In the genomic region with DNA sequence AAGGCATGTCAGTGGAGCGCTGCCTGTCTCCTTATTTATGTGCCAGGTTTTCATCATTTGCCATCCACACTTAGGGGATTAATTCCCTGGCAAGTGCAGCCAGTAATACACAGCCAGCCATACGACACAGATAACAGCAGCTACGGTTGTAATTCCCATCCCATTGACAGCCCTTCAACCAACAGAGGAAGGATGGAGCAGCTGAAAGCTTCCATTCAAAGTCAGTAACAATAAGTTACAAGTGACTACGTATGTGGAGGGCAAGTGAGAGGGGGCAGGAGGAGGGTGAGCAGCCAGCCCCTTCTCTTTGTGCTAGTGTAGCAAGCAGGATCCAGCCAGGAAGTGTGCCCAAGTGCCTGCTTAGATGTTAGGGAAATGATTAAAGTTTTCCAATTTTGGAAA, we compare ENCODE assay signal across 28 cellular contexts. TPM values are rescaled to one million over a fixed set of nuclear protein-coding genes. Genes with fewer than 3 reads are reported as not detected.
DNase-seq lines count a peak whose midpoint lies in the region; ATAC-seq lines count a peak whose summit lies in the region.
"Had no signal": no experiment of that assay in that cellular context is flagged by ENCODE, and none has a peak within 500 bp of the region (broad histone marks: within the 10 kb centered on the region; RNA-seq: fewer than 3 reads in every experiment).

No MANE protein-coding gene starts in this region.

- peak overlapping the region; percentile 31 for H3K27ac Mint-ChIP-seq in activated naive CD8-positive, alpha-beta T cell treated with anti-CD3 and anti-CD28 coated beads, Interleukin-2, amount 50 U/mL, for 24 hours
- no peak overlapping the region for H3K27ac Mint-ChIP-seq in activated naive CD8-positive, alpha-beta T cell treated with anti-CD3 and anti-CD28 coated beads for 36 hours
- H3K27ac Mint-ChIP-seq: CD4-positive, alpha-beta T cell; dendritic cell treated with granulocyte-macrophage colony-stimulating factor and Interleukin-4, amounts not matched to agents 40 ng/mL and 50 ng/mL, for 4 days; H9; nephron; T-helper 17 cell had no signal

- peaks cover 3% of the 10 kb centered on the region for H3K27me3 Mint-ChIP-seq in activated naive CD8-positive, alpha-beta T cell treated with anti-CD3 and anti-CD28 coated beads, Interleukin-2, amount 50 U/mL, for 24 hours
- H3K27me3 Mint-ChIP-seq in activated naive CD8-positive, alpha-beta T cell treated with anti-CD3 and anti-CD28 coated beads for 36 hours, result no peaks in the 10 kb centered on the region

- no peak for DNase-seq in activated naive CD8-positive, alpha-beta T cell treated with anti-CD3 and anti-CD28 coated beads, Interleukin-2, amount 50 U/mL, for 24 hours
- DNase-seq in activated naive CD8-positive, alpha-beta T cell treated with anti-CD3 and anti-CD28 coated beads for 36 hours, result no peak
- DNase-seq in NCI-H82 treated with DMSO at 0.1 percent for 48 hours (lab: John Stamatoyannopoulos, UW; ENCODE audit: unreplicated experiment), result peak; percentile 20
- peak; percentile 48 for DNase-seq in globus pallidus (ENCODE audit: low spot score)
- peak; percentile 20 for DNase-seq in putamen (ENCODE audit: low spot score)
- no peak for DNase-seq in cerebellum (ENCODE audit: low spot score)
- DNase-seq: activated gamma-delta T cell; activated T-cell treated with anti-CD3 and anti-CD28 coated beads, Interleukin-2, amount 50 U/mL, for 4 hours; CD4-positive, alpha-beta T cell; EL; esophagus squamous epithelium; foreskin keratinocyte; H9; lower lobe of right lung; NCI-H1417; NCI-H2029; NCI-H2227 treated with DMSO at 0.1 percent for 48 hours; NCI-H774; right cardiac atrium; stimulated activated naive CD4-positive, alpha-beta T cell; T-helper 17 cell; upper lobe of right lung had no signal

- no peak for ATAC-seq in activated naive CD8-positive, alpha-beta T cell treated with anti-CD3 and anti-CD28 coated beads, Interleukin-2, amount 50 U/mL, for 24 hours
- ATAC-seq in HG03354 (IDR thresholded peaks at IDR 0.05; ENCODE audit: poor library complexity, severe bottlenecking, unreplicated experiment), result no peak
- no peak for ATAC-seq in HG03469 (IDR thresholded peaks at IDR 0.05; ENCODE audit: unreplicated experiment)
- ATAC-seq: activated T-cell treated with anti-CD3 and anti-CD28 coated beads, Interleukin-2, amount 50 U/mL, for 4 hours; foreskin keratinocyte; HepG2; lower lobe of right lung; right cardiac atrium; SK-N-SH treated with all-trans-retinoic acid at 6 μM for 48 hours; T-helper 17 cell; upper lobe of right lung had no signal

- H3K36me3 Mint-ChIP-seq in activated naive CD8-positive, alpha-beta T cell treated with anti-CD3 and anti-CD28 coated beads, Interleukin-2, amount 50 U/mL, for 24 hours (ENCODE audit: low read depth), result no peaks in the 10 kb centered on the region
- no peaks in the 10 kb centered on the region for H3K36me3 Mint-ChIP-seq in activated naive CD8-positive, alpha-beta T cell treated with anti-CD3 and anti-CD28 coated beads for 36 hours

- no peaks in the 10 kb centered on the region for H3K9me3 Mint-ChIP-seq in activated naive CD8-positive, alpha-beta T cell treated with anti-CD3 and anti-CD28 coated beads, Interleukin-2, amount 50 U/mL, for 24 hours
- H3K9me3 Mint-ChIP-seq in activated naive CD8-positive, alpha-beta T cell treated with anti-CD3 and anti-CD28 coated beads for 36 hours, result no peaks in the 10 kb centered on the region
- H3K9me3 Mint-ChIP-seq: activated T-cell treated with anti-CD3 and anti-CD28 coated beads, Interleukin-2, amount 50 U/mL, for 4 hours; CD4-positive, alpha-beta T cell; dendritic cell treated with granulocyte-macrophage colony-stimulating factor and Interleukin-4, amounts not matched to agents 40 ng/mL and 50 ng/mL, for 4 days; H9; nephron had no signal

- no peaks in the 10 kb centered on the region for H3K4me1 Mint-ChIP-seq in activated naive CD8-positive, alpha-beta T cell treated with anti-CD3 and anti-CD28 coated beads, Interleukin-2, amount 50 U/mL, for 24 hours
- no peaks in the 10 kb centered on the region for H3K4me1 Mint-ChIP-seq in activated naive CD8-positive, alpha-beta T cell treated with anti-CD3 and anti-CD28 coated beads for 36 hours
- H3K4me1 Mint-ChIP-seq: nephron, T-helper 17 cell had no signal

- H3K4me3 Mint-ChIP-seq in activated naive CD8-positive, alpha-beta T cell treated with anti-CD3 and anti-CD28 coated beads, Interleukin-2, amount 50 U/mL, for 24 hours, result no peak overlapping the region
- no peak overlapping the region for H3K4me3 Mint-ChIP-seq in activated naive CD8-positive, alpha-beta T cell treated with anti-CD3 and anti-CD28 coated beads for 36 hours
- H3K4me3 Mint-ChIP-seq: activated T-cell treated with anti-CD3 and anti-CD28 coated beads, Interleukin-2, amount 50 U/mL, for 4 hours; CD4-positive, alpha-beta T cell; dendritic cell treated with granulocyte-macrophage colony-stimulating factor and Interleukin-4, amounts not matched to agents 40 ng/mL and 50 ng/mL, for 4 days; H9; nephron; T-helper 17 cell had no signal

RNA-seq across cellular contexts. Expression of gene LYRM9, which starts 53.8 kb away (rescaled TPM):
- 1 to 10 TPM; 3.0 to 4.0 TPM for total RNA-seq in activated naive CD8-positive, alpha-beta T cell treated with anti-CD3 and anti-CD28 coated beads for 36 hours
- 12.4 TPM for total RNA-seq in cerebellum

Comparison
In these comparisons a context has a peak if more than half of its experiments do, and no peak if none do; other contexts are left out.
1. DNase-seq: peak in NCI-H82 treated with DMSO at 0.1 percent for 48 hours (single experiment), globus pallidus (single experiment) and putamen (single experiment); none in activated naive CD8-positive, alpha-beta T cell treated with anti-CD3 and anti-CD28 coated beads, Interleukin-2, amount 50 U/mL, for 24 hours (single experiment), activated naive CD8-positive, alpha-beta T cell treated with anti-CD3 and anti-CD28 coated beads for 36 hours (single experiment) and cerebellum (single experiment).